ENCODE assay signal across 1 cellular context in the genomic region with DNA sequence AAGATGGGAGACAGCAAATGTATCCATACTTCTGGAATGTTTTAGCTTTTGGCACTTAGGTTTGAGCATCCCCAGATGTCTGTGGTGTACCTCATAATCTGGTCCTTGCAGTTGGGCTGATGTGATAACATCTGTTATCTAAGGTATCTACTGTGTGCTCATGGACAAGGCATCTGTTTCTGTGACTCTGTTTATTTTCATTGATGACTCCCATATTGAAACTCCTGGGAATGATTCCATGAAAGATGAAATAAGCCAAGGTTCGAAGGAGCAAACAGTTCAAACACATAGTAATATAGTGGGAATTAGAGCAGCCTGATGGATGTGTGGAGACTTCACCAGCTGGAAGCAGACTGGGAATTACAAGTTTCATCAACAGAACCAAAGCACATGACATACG.
TF ChIP-seq lines count a peak whose summit lies in the region.

No MANE protein-coding gene starts in this region.

TF ChIP-seq in IMR-90, 13 proteins besides CTCF, POLR2A, EP300 and RAD21:
- peak; percentile 87 for TF ChIP-seq RCOR1 (IDR thresholded peaks at IDR 0.05; ENCODE audit: insufficient replicate concordance, low read length)
- TF ChIP-seq CEBPB (IDR thresholded peaks at IDR 0.05; ENCODE audit: low read depth, low read length): 0 out of 2 replicates have a peak, but pooled peaks have one; percentile 8
- TF ChIP-seq FOS (IDR thresholded peaks at IDR 0.05; ENCODE audit: low read depth, low read length): peak; percentile 66
- TF ChIP-seq MAZ (IDR thresholded peaks at IDR 0.05; ENCODE audit: borderline replicate concordance, low read depth, low read length): no peak
